ENCODE assay signal across 12 cellular contexts in the genomic region with DNA sequence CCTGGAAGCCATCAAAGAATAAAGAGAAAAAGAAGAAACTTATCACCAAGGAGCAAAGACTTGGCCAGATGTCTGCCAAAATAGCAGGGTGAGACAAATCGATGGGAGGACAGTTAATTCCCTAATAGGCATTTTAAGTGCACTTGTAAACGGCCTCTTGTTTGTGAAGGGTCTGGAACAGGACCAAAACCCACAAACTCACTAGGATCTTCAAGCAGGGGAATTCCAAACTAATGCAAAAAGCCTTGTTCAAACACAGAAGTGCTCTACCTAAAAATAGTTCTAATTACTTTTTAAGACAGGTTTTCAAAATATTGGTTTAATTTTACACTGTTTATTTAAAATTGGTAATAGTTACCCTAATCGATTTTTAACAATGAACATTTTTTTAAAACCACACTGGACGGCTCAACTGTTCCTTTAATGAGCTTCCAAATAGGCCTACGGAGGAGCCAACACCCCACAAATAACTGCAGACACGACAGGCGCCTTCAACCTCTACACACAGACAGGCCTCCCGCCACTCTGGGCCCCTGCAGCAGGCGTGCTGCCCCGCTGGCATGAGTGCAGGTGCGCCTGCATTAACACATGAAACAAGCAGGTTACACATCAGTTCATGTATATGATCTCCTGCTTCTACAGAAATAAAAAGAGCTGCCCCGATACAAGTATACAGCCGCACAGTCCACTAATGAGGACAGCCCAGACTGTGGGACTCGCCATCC. TPM values are rescaled to one million over a fixed set of nuclear protein-coding genes. Genes with fewer than 3 reads are reported as not detected.
DNase-seq lines count a peak whose midpoint lies in the region; ATAC-seq and TF ChIP-seq lines count a peak whose summit lies in the region.
"Had no signal": no experiment of that assay in that cellular context is flagged by ENCODE, and none has a peak within 500 bp of the region (broad histone marks: within the 10 kb centered on the region; RNA-seq: fewer than 3 reads in every experiment).

No MANE protein-coding gene starts in this region.

- TF ChIP-seq CTCF in ascending aorta (IDR thresholded peaks at IDR 0.05), result no peak

- no peaks in the 10 kb centered on the region for H3K27me3 Mint-ChIP-seq in memory B cell
- H3K27me3 Mint-ChIP-seq: stimulated activated naive B cell treated with anti-CD40 and anti-IgM and Interleukin-4, amounts not matched to agents 10 μg/mL and 1 μg/mL and 100 μg/mL, for 72 hours had no signal

- H3K27me3 ChIP-seq in SJCRH30 (no peaks in the 10 kb centered on the region), ascending aorta (no peaks in the 10 kb centered on the region)

- H3K36me3 Mint-ChIP-seq in memory B cell, result peaks cover 21% of the 10 kb centered on the region

- peaks cover 28% of the 10 kb centered on the region for H3K4me1 Mint-ChIP-seq in memory B cell

- H3K4me1 ChIP-seq in SJCRH30 (peaks cover 15% of the 10 kb centered on the region; the same call in 1 of the 2 replicates), ascending aorta (no peaks in the 10 kb centered on the region)

- H3K4me3 ChIP-seq in SJCRH30, result no peak overlapping the region
- H3K4me3 ChIP-seq in ascending aorta, result no peak overlapping the region

- DNase-seq in DMS79 (lab: John Stamatoyannopoulos, UW) (peak; percentile 96), NCI-H187 (lab: John Stamatoyannopoulos, UW) (peak; percentile 51 to 63), SJCRH30 (peak; percentile 54 to 67), memory B cell (ENCODE audit: low spot score in 2 of 2) (no peak), amniotic stem cell (lab: John Stamatoyannopoulos, UW) (no peak), ascending aorta (ENCODE audit: low spot score in 2 of 2) (no peak), MV-4-11 (lab: John Stamatoyannopoulos, UW) (no peak)
- DNase-seq: NCI-H1436; occipital lobe; stimulated activated naive B cell treated with anti-CD40 and anti-IgM and Interleukin-4, amounts not matched to agents 10 μg/mL and 1 μg/mL and 100 μg/mL, for 72 hours had no signal

- ATAC-seq in memory B cell (ENCODE audit: low read depth) (no peak), HG02759 (IDR thresholded peaks at IDR 0.05; ENCODE audit: unreplicated experiment) (no peak)
- ATAC-seq: stimulated activated naive B cell treated with anti-CD40 and anti-IgM and Interleukin-4, amounts not matched to agents 10 μg/mL and 1 μg/mL and 100 μg/mL, for 72 hours had no signal

- H3K4me3 Mint-ChIP-seq in memory B cell, result no peak overlapping the region
- H3K4me3 Mint-ChIP-seq: CD14-positive monocyte; stimulated activated naive B cell treated with anti-CD40 and anti-IgM and Interleukin-4, amounts not matched to agents 10 μg/mL and 1 μg/mL and 100 μg/mL, for 72 hours had no signal

- peaks cover 48% of the 10 kb centered on the region for H3K36me3 ChIP-seq in SJCRH30
- H3K36me3 ChIP-seq in ascending aorta, result peaks cover 4 to 9% of the 10 kb centered on the region in 2 donors

- H3K27ac ChIP-seq in SJCRH30, result no peak overlapping the region
- no peak overlapping the region for H3K27ac ChIP-seq in ascending aorta

- H3K9me3 ChIP-seq in SJCRH30 (replicated peaks), result peaks cover 9% of the 10 kb centered on the region
- H3K9me3 ChIP-seq in ascending aorta, result no peaks in the 10 kb centered on the region

- H3K9me3 Mint-ChIP-seq in memory B cell, result no peaks in the 10 kb centered on the region
- H3K9me3 Mint-ChIP-seq: CD14-positive monocyte; stimulated activated naive B cell treated with anti-CD40 and anti-IgM and Interleukin-4, amounts not matched to agents 10 μg/mL and 1 μg/mL and 100 μg/mL, for 72 hours had no signal

- intact Hi-C loops in ascending aorta (cut with DNase I), result no loop called here

- peak overlapping the region; percentile 67 for H3K27ac Mint-ChIP-seq in memory B cell
- H3K27ac Mint-ChIP-seq: CD14-positive monocyte; stimulated activated naive B cell treated with anti-CD40 and anti-IgM and Interleukin-4, amounts not matched to agents 10 μg/mL and 1 μg/mL and 100 μg/mL, for 72 hours had no signal

RNA-seq across cellular contexts. Expression of a gene that starts 15.8 kb away (rescaled TPM):
- 79.5 and 90.5 TPM in 2 replicates for total RNA-seq in SJCRH30 (2014; rRNA removed; shearing (Covaris generic))
- 58.1 TPM for total RNA-seq in ascending aorta

RNA-seq across cellular contexts. Expression of a gene that starts 32.1 kb away (rescaled TPM):
- 70.3 and 76.9 TPM in 2 replicates for total RNA-seq in SJCRH30 (2014; rRNA removed; shearing (Covaris generic))
- 69.2 TPM for total RNA-seq in ascending aorta

Comparison
In these comparisons a context has a peak if more than half of its experiments do, and no peak if none do; other contexts are left out.
1. DNase-seq: peak in DMS79 (single experiment), NCI-H187 (2 of 2) and SJCRH30 (2 of 2); none in memory B cell (0 of 2), amniotic stem cell (single experiment), ascending aorta (0 of 2) and MV-4-11 (single experiment).